In genomic region chr7:1673581-1674102, GRCh38 we compare ENCODE assay signal across 23 cellular contexts. TPM values are rescaled to one million over a fixed set of nuclear protein-coding genes. Genes with fewer than 3 reads are reported as not detected.
A peak's percentile ranks its signal among the peaks of the same experiment; 100 is the strongest.
DNase-seq lines count a peak whose midpoint lies in the region; ATAC-seq and TF ChIP-seq lines count a peak whose summit lies in the region.
"Had no signal": no experiment of that assay in that cellular context is flagged by ENCODE, and none has a peak within 500 bp of the region (broad histone marks: within the 10 kb centered on the region; RNA-seq: fewer than 3 reads in every experiment).

No MANE protein-coding gene starts in this region.

- H3K36me3 Mint-ChIP-seq in chondrocyte (ENCODE audit: low read depth) (no peaks in the 10 kb centered on the region), endothelial cell (ENCODE audit: low read depth, unreplicated experiment) (peaks cover 4% of the 10 kb centered on the region)
- H3K36me3 Mint-ChIP-seq: CD4-positive, CD25-positive, alpha-beta regulatory T cell had no signal

- no peak for ATAC-seq in right cardiac atrium
- ATAC-seq in heart right ventricle: no peak
- ATAC-seq: Panc1; stimulated activated naive CD8-positive, alpha-beta T cell treated with anti-CD3 and anti-CD28 coated beads, Interleukin-15, Interleukin-2, amounts not matched to agents 100 U/mL and 50 U/mL, for 24 hours had no signal

- H3K4me1 ChIP-seq in right cardiac atrium (ENCODE audit: control insufficient read depth, insufficient read depth, low read length) (no peaks in the 10 kb centered on the region), heart right ventricle (peaks cover 4 to 25% (median 16%) of the 10 kb centered on the region in 9 donors), osteoblast (ENCODE audit: insufficient read depth, low read length) (no peaks in the 10 kb centered on the region)
- H3K4me1 ChIP-seq: HAP-1 had no signal

- no peak overlapping the region for H3K27ac ChIP-seq in right cardiac atrium (ENCODE audit: low read length)
- no peak overlapping the region for H3K27ac ChIP-seq in heart right ventricle
- no peak overlapping the region for H3K27ac ChIP-seq in osteoblast (ENCODE audit: low read depth, low read length)
- H3K27ac ChIP-seq: ascending aorta, SK-N-MC, VCaP had no signal

- H3K4me1 Mint-ChIP-seq in chondrocyte (ENCODE audit: low read depth) (peaks cover 4% of the 10 kb centered on the region), endothelial cell (ENCODE audit: unreplicated experiment) (peaks cover 5% of the 10 kb centered on the region)

- intact Hi-C loops in right cardiac atrium (cut with DNase I) (no loop called here), heart right ventricle (cut with DNase I) (loop anchor here in 2 of 10 donors (5.0 to 10.0 kb wide), 3 partner anchors 69 to 531 kb away; no protein-coding TSS in a partner anchor)

- H4K20me1 ChIP-seq in osteoblast (ENCODE audit: insufficient read depth, low read length): no peaks in the 10 kb centered on the region

- no peak overlapping the region for H3K4me2 ChIP-seq in osteoblast (ENCODE audit: insufficient read depth, low read length)

- WGBS in right cardiac atrium: 94% methylated on average over 14 of the region's 14 CpGs
- 92% methylated on average over 14 of the region's 14 CpGs for WGBS in heart right ventricle, 2 donors

- no peak overlapping the region for H3K4me3 Mint-ChIP-seq in chondrocyte (ENCODE audit: unreplicated experiment)
- H3K4me3 Mint-ChIP-seq in endothelial cell (ENCODE audit: unreplicated experiment): no peak overlapping the region
- H3K4me3 Mint-ChIP-seq: CD4-positive, CD25-positive, alpha-beta regulatory T cell; T-helper 2 cell treated with Interferon-gamma antibody and Interleukin-4, amounts not matched to agents 5 μg/mL and 100 μg/mL, for 36 hours had no signal

- peak in 2 of 3 donors; percentile 5 to 45 for DNase-seq in right cardiac atrium
- DNase-seq in heart right ventricle: no peak
- DNase-seq in chondrocyte (ENCODE audit: low spot score): peak; percentile 89
- peak; percentile 73 for DNase-seq in osteoblast (ENCODE audit: insufficient read length, low spot score, missing footprints)
- no peak for DNase-seq in NCI-H774 (lab: John Stamatoyannopoulos, UW)
- no peak for DNase-seq in SHP77 treated with DMSO at 0.1 percent for 48 hours (lab: John Stamatoyannopoulos, UW)
- no peak for DNase-seq in endothelial cell (ENCODE audit: low spot score)
- DNase-seq: activated naive CD4-positive, alpha-beta T cell; CD4-positive, CD25-positive, alpha-beta regulatory T cell; central memory CD4-positive, alpha-beta T cell; Karpas-422; mesenchymal stem cell; MV-4-11; NCI-H146; NCI-H510A; occipital lobe; stimulated activated naive CD8-positive, alpha-beta T cell treated with anti-CD3 and anti-CD28 coated beads, Interleukin-15, Interleukin-2, amounts not matched to agents 100 U/mL and 50 U/mL, for 24 hours had no signal

- TF ChIP-seq CTCF in heart right ventricle (IDR thresholded peaks at IDR 0.05): no peak
- TF ChIP-seq CTCF in chondrocyte (IDR thresholded peaks at IDR 0.05): no peak
- TF ChIP-seq CTCF in osteoblast (IDR thresholded peaks at IDR 0.05; ENCODE audit: extremely low read depth, low read depth, low read length): no peak
- no peak for TF ChIP-seq CTCF in endothelial cell (IDR thresholded peaks at IDR 0.05; ENCODE audit: unreplicated experiment)

- H3K4me3 ChIP-seq in right cardiac atrium (ENCODE audit: low read length) (no peak overlapping the region), heart right ventricle (no peak overlapping the region), osteoblast (ENCODE audit: insufficient read depth, low read length) (no peak overlapping the region)
- H3K4me3 ChIP-seq: ascending aorta, HAP-1, SK-N-MC had no signal

- peaks cover 10% of the 10 kb centered on the region for H3K79me2 ChIP-seq in osteoblast (ENCODE audit: insufficient read depth, low read length)

- no peaks in the 10 kb centered on the region for H3K36me3 ChIP-seq in heart right ventricle
- no peaks in the 10 kb centered on the region for H3K36me3 ChIP-seq in osteoblast (ENCODE audit: insufficient read depth, low read length)
- H3K36me3 ChIP-seq: ascending aorta, HAP-1 had no signal

- H3K27me3 ChIP-seq in right cardiac atrium (ENCODE audit: control insufficient read depth, insufficient read depth): no peaks in the 10 kb centered on the region
- H3K27me3 ChIP-seq in heart right ventricle: peaks cover 0 to 51% (median 34%) of the 10 kb centered on the region in 7 donors
- peaks cover 13% of the 10 kb centered on the region for H3K27me3 ChIP-seq in osteoblast (ENCODE audit: insufficient read depth, low read length)

- no peak overlapping the region for H3K27ac Mint-ChIP-seq in chondrocyte (ENCODE audit: unreplicated experiment)
- H3K27ac Mint-ChIP-seq in endothelial cell (ENCODE audit: unreplicated experiment): no peak overlapping the region
- H3K27ac Mint-ChIP-seq: CD4-positive, CD25-positive, alpha-beta regulatory T cell; T-helper 2 cell treated with Interferon-gamma antibody and Interleukin-4, amounts not matched to agents 5 μg/mL and 100 μg/mL, for 36 hours had no signal

- no peak overlapping the region for H2AFZ ChIP-seq in osteoblast (ENCODE audit: low read length)

- H3K9me3 ChIP-seq in right cardiac atrium (ENCODE audit: control insufficient read depth, low read length): no peaks in the 10 kb centered on the region
- H3K9me3 ChIP-seq in heart right ventricle: no peaks in the 10 kb centered on the region
- H3K9me3 ChIP-seq in osteoblast (ENCODE audit: low read depth, low read length): no peaks in the 10 kb centered on the region
- H3K9me3 ChIP-seq: ascending aorta, HAP-1 had no signal

- H3K27me3 Mint-ChIP-seq in chondrocyte (ENCODE audit: low read depth): peaks cover 34% of the 10 kb centered on the region
- H3K27me3 Mint-ChIP-seq in endothelial cell (ENCODE audit: unreplicated experiment): peaks cover 13% of the 10 kb centered on the region

- no peaks in the 10 kb centered on the region for H3K9me3 Mint-ChIP-seq in chondrocyte (ENCODE audit: low read depth)
- no peaks in the 10 kb centered on the region for H3K9me3 Mint-ChIP-seq in endothelial cell (ENCODE audit: unreplicated experiment)
- H3K9me3 Mint-ChIP-seq: CD4-positive, CD25-positive, alpha-beta regulatory T cell; T-helper 2 cell treated with Interferon-gamma antibody and Interleukin-4, amounts not matched to agents 5 μg/mL and 100 μg/mL, for 36 hours had no signal

RNA-seq across cellular contexts. Expression of gene ELFN1, which starts 3.6 kb away (rescaled TPM):
- total RNA-seq in right cardiac atrium: 10 to 100 TPM; 11.8 to 13.7 (median 13.0) TPM
- 9.1 TPM for polyA plus RNA-seq in right cardiac atrium
- 1 to 10 TPM; 3.4 to 9.5 (median 6.4) TPM for total RNA-seq in heart right ventricle
- 1 to 10 TPM; 3.0 to 5.7 TPM for polyA plus RNA-seq in heart right ventricle
- total RNA-seq in chondrocyte: 0.65 to 0.72 TPM (median 0.68 TPM) in 3 replicates
- 12.7 and 14.1 TPM in 2 replicates for total RNA-seq in osteoblast
- 10.6 TPM for total RNA-seq in endothelial cell (ENCODE audit: unreplicated experiment)
- total RNA-seq: CD4-positive, CD25-positive, alpha-beta regulatory T cell had no signal
- polyA plus RNA-seq: CD4-positive, CD25-positive, alpha-beta regulatory T cell had no signal

Comparison
In these comparisons a context has a peak if more than half of its experiments do, and no peak if none do; other contexts are left out.
1. DNase-seq: peak in right cardiac atrium (2 of 3), chondrocyte (single experiment) and osteoblast (single experiment); none in heart right ventricle (0 of 2), NCI-H774 (single experiment), SHP77 treated with DMSO at 0.1 percent for 48 hours (single experiment) and endothelial cell (single experiment).